ENCODE assay signal across 14 cellular contexts in genomic region chr12:51973560-51973959, GRCh38. TPM values are rescaled to one million over a fixed set of nuclear protein-coding genes. Genes with fewer than 3 reads are reported as not detected.
DNase-seq lines count a peak whose midpoint lies in the region; ATAC-seq and TF ChIP-seq lines count a peak whose summit lies in the region.
"Had no signal": no experiment of that assay in that cellular context is flagged by ENCODE, and none has a peak within 500 bp of the region (broad histone marks: within the 10 kb centered on the region; RNA-seq: fewer than 3 reads in every experiment).

No MANE protein-coding gene starts in this region.

- no peak overlapping the region for H3K4me3 Mint-ChIP-seq in activated CD4-positive, alpha-beta T cell treated with anti-CD3 and anti-CD28 coated beads, Interleukin-2, amount 10 ng/mL, durations not matched to agents 7 days and 5 days
- no peak overlapping the region for H3K4me3 Mint-ChIP-seq in stimulated activated memory B cell treated with anti-CD40 and anti-IgM and Interleukin-4, amounts not matched to agents 10 μg/mL and 1 μg/mL and 100 μg/mL, for 72 hours
- H3K4me3 Mint-ChIP-seq: H9, type B pancreatic cell had no signal

- no peaks in the 10 kb centered on the region for H3K9me3 Mint-ChIP-seq in activated CD4-positive, alpha-beta T cell treated with anti-CD3 and anti-CD28 coated beads, Interleukin-2, amount 10 ng/mL, durations not matched to agents 7 days and 5 days
- no peaks in the 10 kb centered on the region for H3K9me3 Mint-ChIP-seq in stimulated activated memory B cell treated with anti-CD40 and anti-IgM and Interleukin-4, amounts not matched to agents 10 μg/mL and 1 μg/mL and 100 μg/mL, for 72 hours
- H3K9me3 Mint-ChIP-seq: H9, type B pancreatic cell had no signal

- H3K36me3 ChIP-seq in lower lobe of right lung: peaks cover 32% of the 10 kb centered on the region
- peaks cover 4 to 15% of the 10 kb centered on the region in 2 donors for H3K36me3 ChIP-seq in thyroid gland

- peak overlapping the region; percentile 41 for H3K27ac Mint-ChIP-seq in activated CD4-positive, alpha-beta T cell treated with anti-CD3 and anti-CD28 coated beads, Interleukin-2, amount 10 ng/mL, durations not matched to agents 7 days and 5 days
- H3K27ac Mint-ChIP-seq in stimulated activated memory B cell treated with anti-CD40 and anti-IgM and Interleukin-4, amounts not matched to agents 10 μg/mL and 1 μg/mL and 100 μg/mL, for 72 hours: no peak overlapping the region
- H3K27ac Mint-ChIP-seq: H9, type B pancreatic cell had no signal

- DNase-seq in activated CD4-positive, alpha-beta T cell treated with anti-CD3 and anti-CD28 coated beads, Interleukin-2, amount 10 ng/mL, durations not matched to agents 7 days and 5 days: no peak
- DNase-seq in activated CD4-positive, alpha-beta T cell treated with anti-CD3 and anti-CD28 coated beads for 48 hours: no peak
- peak; percentile 66 for DNase-seq in choroid plexus epithelial cell (ENCODE audit: low read depth)
- DNase-seq in lower lobe of right lung: no peak
- no peak for DNase-seq in thyroid gland
- no peak for DNase-seq in GF-D8 (lab: John Stamatoyannopoulos, UW)
- DNase-seq in activated T-cell treated with anti-CD3 and anti-CD28 coated beads, Interleukin-2, amount 50 U/mL, for 48 hours: no peak
- DNase-seq: H9, NCI-H1694 treated with DMSO at 0.1 percent for 48 hours, NCI-H82, Right ventricle myocardium superior had no signal

- peaks cover 71% of the 10 kb centered on the region for H3K4me1 Mint-ChIP-seq in activated CD4-positive, alpha-beta T cell treated with anti-CD3 and anti-CD28 coated beads, Interleukin-2, amount 10 ng/mL, durations not matched to agents 7 days and 5 days
- H3K4me1 Mint-ChIP-seq in stimulated activated memory B cell treated with anti-CD40 and anti-IgM and Interleukin-4, amounts not matched to agents 10 μg/mL and 1 μg/mL and 100 μg/mL, for 72 hours: peaks cover 70% of the 10 kb centered on the region

- CTCF ChIA-PET in activated CD4-positive, alpha-beta T cell treated with anti-CD3 and anti-CD28 coated beads, Interleukin-2, amount 10 ng/mL, durations not matched to agents 7 days and 5 days (lab: Charles Lee): interaction anchor here (1.5 kb wide), 1 partner anchor 18 kb away, joined by 4 read pairs; no protein-coding TSS in a partner anchor

- no peak for ATAC-seq in lower lobe of right lung
- no peak for ATAC-seq in stimulated activated memory B cell treated with anti-CD40 and anti-IgM and Interleukin-4, amounts not matched to agents 10 μg/mL and 1 μg/mL and 100 μg/mL, for 72 hours

- no peak for TF ChIP-seq POLR2A in thyroid gland (IDR thresholded peaks at IDR 0.05)

- H3K27ac ChIP-seq in lower lobe of right lung (peak overlapping the region; percentile 42), thyroid gland (peak overlapping the region in 2 of 3 donors; percentile 8 to 37)

- H3K27me3 ChIP-seq in lower lobe of right lung (ENCODE audit: low read depth) (no peaks in the 10 kb centered on the region), thyroid gland (no peaks in the 10 kb centered on the region)

- no peak for TF ChIP-seq CTCF in choroid plexus epithelial cell (conservative IDR thresholded peaks at IDR 0.05; ENCODE audit: low read depth, low read length)
- no peak for TF ChIP-seq CTCF in lower lobe of right lung (IDR thresholded peaks at IDR 0.05)
- no peak for TF ChIP-seq CTCF in thyroid gland (IDR thresholded peaks at IDR 0.05)

- peaks cover 18% of the 10 kb centered on the region for H3K36me3 Mint-ChIP-seq in activated CD4-positive, alpha-beta T cell treated with anti-CD3 and anti-CD28 coated beads, Interleukin-2, amount 10 ng/mL, durations not matched to agents 7 days and 5 days (ENCODE audit: low read depth)
- H3K36me3 Mint-ChIP-seq in stimulated activated memory B cell treated with anti-CD40 and anti-IgM and Interleukin-4, amounts not matched to agents 10 μg/mL and 1 μg/mL and 100 μg/mL, for 72 hours: peaks cover 23% of the 10 kb centered on the region

- H3K4me3 ChIP-seq in choroid plexus epithelial cell (ENCODE audit: low read depth, low read length) (no peak overlapping the region), lower lobe of right lung (no peak overlapping the region), thyroid gland (replicated peaks in 1 of 3) (no peak overlapping the region)
- H3K4me3 ChIP-seq: mucosa of descending colon had no signal

- H3K27me3 Mint-ChIP-seq in activated CD4-positive, alpha-beta T cell treated with anti-CD3 and anti-CD28 coated beads, Interleukin-2, amount 10 ng/mL, durations not matched to agents 7 days and 5 days: peaks cover 6% of the 10 kb centered on the region
- H3K27me3 Mint-ChIP-seq in stimulated activated memory B cell treated with anti-CD40 and anti-IgM and Interleukin-4, amounts not matched to agents 10 μg/mL and 1 μg/mL and 100 μg/mL, for 72 hours: no peaks in the 10 kb centered on the region
- H3K27me3 Mint-ChIP-seq: type B pancreatic cell had no signal

- WGBS in thyroid gland, 2 donors: 60 to 63% methylated on average over 4 of the region's 4 CpGs

- H3K4me1 ChIP-seq in lower lobe of right lung: peaks cover 82% of the 10 kb centered on the region
- peaks cover 38 to 53% of the 10 kb centered on the region in 2 donors for H3K4me1 ChIP-seq in thyroid gland

- intact Hi-C loops in lower lobe of right lung (cut with DNase I) (no loop called here), thyroid gland (cut with DNase I) (no loop called here)

- H3K9me3 ChIP-seq in lower lobe of right lung (no peaks in the 10 kb centered on the region), thyroid gland (no peaks in the 10 kb centered on the region)
- H3K9me3 ChIP-seq: mucosa of descending colon had no signal

- POLR2A ChIA-PET in activated CD4-positive, alpha-beta T cell treated with anti-CD3 and anti-CD28 coated beads, Interleukin-2, amount 10 ng/mL, durations not matched to agents 7 days and 5 days (lab: Charles Lee): no interaction called here

RNA-seq across cellular contexts. Expression of gene ACVR1B, which starts 22.1 kb away (rescaled TPM):
- 1 to 10 TPM; 5.5 to 5.7 TPM for total RNA-seq in activated CD4-positive, alpha-beta T cell treated with anti-CD3 and anti-CD28 coated beads, Interleukin-2, amount 10 ng/mL, durations not matched to agents 7 days and 5 days
- total RNA-seq in lower lobe of right lung (34.9 TPM), thyroid gland (10 to 100 TPM; 13.7 to 19.9 (median 19.2) TPM)

RNA-seq across cellular contexts. Expression of gene TAMALIN, which starts 33.2 kb away (rescaled TPM):
- total RNA-seq in activated CD4-positive, alpha-beta T cell treated with anti-CD3 and anti-CD28 coated beads, Interleukin-2, amount 10 ng/mL, durations not matched to agents 7 days and 5 days: 1 to 10 TPM; 5.7 to 6.9 TPM
- 85.5 TPM for total RNA-seq in lower lobe of right lung
- 10 to 100 TPM in 3 of 4 donors, 1 to 10 TPM in 1; 9.8 to 20.8 (median 14.5) TPM for total RNA-seq in thyroid gland
